In genomic region chr11:73645972-73646631, GRCh38 we compare ENCODE assay signal across 2 cellular contexts.
TF ChIP-seq lines count a peak whose summit lies in the region.

A gene with protein sequence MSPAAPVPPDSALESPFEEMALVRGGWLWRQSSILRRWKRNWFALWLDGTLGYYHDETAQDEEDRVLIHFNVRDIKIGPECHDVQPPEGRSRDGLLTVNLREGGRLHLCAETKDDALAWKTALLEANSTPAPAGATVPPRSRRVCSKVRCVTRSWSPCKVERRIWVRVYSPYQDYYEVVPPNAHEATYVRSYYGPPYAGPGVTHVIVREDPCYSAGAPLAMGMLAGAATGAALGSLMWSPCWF (plus strand): TSS chr11:73646581. CDS start chr11:73646609, 28 bp downstream.

TF ChIP-seq in SK-N-SH, 30 proteins besides CTCF, POLR2A, EP300 and RAD21 (continued from another document):
- TF ChIP-seq GABPA (IDR thresholded peaks at IDR 0.05; ENCODE audit: low read depth) (no peak), MEF2A (IDR thresholded peaks at IDR 0.05; ENCODE audit: borderline replicate concordance, low read depth) (no peak)

TF ChIP-seq in SK-N-SH treated with all-trans-retinoic acid at 6 μM for 48 hours, 23 proteins besides CTCF, POLR2A, EP300 and RAD21 (continued from another document):
- TF ChIP-seq, protein P1, sequence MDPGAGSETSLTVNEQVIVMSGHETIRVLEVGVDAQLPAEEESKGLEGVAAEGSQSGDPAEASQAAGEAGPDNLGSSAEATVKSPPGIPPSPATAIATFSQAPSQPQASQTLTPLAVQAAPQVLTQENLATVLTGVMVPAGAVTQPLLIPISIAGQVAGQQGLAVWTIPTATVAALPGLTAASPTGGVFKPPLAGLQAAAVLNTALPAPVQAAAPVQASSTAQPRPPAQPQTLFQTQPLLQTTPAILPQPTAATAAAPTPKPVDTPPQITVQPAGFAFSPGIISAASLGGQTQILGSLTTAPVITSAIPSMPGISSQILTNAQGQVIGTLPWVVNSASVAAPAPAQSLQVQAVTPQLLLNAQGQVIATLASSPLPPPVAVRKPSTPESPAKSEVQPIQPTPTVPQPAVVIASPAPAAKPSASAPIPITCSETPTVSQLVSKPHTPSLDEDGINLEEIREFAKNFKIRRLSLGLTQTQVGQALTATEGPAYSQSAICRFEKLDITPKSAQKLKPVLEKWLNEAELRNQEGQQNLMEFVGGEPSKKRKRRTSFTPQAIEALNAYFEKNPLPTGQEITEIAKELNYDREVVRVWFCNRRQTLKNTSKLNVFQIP (CRISPR knock-in tag; IDR thresholded peaks at IDR 0.05; ENCODE audit: borderline replicate concordance, low read depth), result no peak
- TF ChIP-seq, protein P2, sequence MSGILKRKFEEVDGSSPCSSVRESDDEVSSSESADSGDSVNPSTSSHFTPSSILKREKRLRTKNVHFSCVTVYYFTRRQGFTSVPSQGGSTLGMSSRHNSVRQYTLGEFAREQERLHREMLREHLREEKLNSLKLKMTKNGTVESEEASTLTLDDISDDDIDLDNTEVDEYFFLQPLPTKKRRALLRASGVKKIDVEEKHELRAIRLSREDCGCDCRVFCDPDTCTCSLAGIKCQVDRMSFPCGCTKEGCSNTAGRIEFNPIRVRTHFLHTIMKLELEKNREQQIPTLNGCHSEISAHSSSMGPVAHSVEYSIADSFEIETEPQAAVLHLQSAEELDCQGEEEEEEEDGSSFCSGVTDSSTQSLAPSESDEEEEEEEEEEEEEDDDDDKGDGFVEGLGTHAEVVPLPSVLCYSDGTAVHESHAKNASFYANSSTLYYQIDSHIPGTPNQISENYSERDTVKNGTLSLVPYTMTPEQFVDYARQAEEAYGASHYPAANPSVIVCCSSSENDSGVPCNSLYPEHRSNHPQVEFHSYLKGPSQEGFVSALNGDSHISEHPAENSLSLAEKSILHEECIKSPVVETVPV (CRISPR knock-in tag; IDR thresholded peaks at IDR 0.05), result no peak
- TF ChIP-seq ZNF70 (CRISPR knock-in tag; IDR thresholded peaks at IDR 0.05), result no peak
- TF ChIP-seq ZFP30 (CRISPR knock-in tag; IDR thresholded peaks at IDR 0.05), result no peak
- no peak for TF ChIP-seq PPARA (CRISPR knock-in tag; IDR thresholded peaks at IDR 0.05; ENCODE audit: borderline replicate concordance)
- TF ChIP-seq, protein P3, sequence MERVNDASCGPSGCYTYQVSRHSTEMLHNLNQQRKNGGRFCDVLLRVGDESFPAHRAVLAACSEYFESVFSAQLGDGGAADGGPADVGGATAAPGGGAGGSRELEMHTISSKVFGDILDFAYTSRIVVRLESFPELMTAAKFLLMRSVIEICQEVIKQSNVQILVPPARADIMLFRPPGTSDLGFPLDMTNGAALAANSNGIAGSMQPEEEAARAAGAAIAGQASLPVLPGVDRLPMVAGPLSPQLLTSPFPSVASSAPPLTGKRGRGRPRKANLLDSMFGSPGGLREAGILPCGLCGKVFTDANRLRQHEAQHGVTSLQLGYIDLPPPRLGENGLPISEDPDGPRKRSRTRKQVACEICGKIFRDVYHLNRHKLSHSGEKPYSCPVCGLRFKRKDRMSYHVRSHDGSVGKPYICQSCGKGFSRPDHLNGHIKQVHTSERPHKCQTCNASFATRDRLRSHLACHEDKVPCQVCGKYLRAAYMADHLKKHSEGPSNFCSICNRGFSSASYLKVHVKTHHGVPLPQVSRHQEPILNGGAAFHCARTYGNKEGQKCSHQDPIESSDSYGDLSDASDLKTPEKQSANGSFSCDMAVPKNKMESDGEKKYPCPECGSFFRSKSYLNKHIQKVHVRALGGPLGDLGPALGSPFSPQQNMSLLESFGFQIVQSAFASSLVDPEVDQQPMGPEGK (CRISPR knock-in tag; IDR thresholded peaks at IDR 0.05; ENCODE audit: borderline replicate concordance), result no peak
